8 cellular contexts compared by ENCODE assay signal in the genomic region with DNA sequence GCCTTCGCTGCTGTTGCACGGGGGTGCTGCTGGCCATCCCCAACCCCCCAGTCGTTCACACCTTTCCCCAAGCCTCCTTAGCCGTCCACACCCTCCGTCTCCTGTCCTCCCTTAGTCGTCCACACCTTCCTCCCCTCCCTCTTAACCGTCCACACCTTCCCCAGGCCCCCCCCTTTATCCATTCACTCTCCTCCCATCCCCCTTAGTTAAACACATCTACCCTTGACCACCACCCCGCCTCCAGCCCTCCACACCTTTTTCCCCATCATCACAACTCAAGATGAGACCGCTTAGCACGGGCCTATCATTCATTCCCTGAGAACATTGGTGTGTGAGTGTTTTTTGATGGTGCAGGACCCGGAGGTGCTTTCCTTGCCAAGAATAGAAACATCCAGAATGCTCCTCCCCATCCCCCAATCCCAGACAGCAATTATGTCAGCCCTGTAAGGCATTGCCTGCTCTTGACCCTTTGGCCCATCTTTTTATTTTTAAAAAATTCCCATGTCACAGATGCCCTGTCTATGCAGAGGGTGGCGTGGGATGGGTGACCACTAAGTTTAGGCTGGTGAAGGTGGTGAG. TPM values are rescaled to one million over a fixed set of nuclear protein-coding genes. Genes with fewer than 3 reads are reported as not detected.
DNase-seq lines count a peak whose midpoint lies in the region; TF ChIP-seq lines count a peak whose summit lies in the region.

No MANE protein-coding gene starts in this region.

- no peak for TF ChIP-seq CTCF in SU-DHL-6 (IDR thresholded peaks at IDR 0.05; ENCODE audit: insufficient read depth, low read length, poor library complexity, severe bottlenecking)
- no peak for TF ChIP-seq CTCF in fibroblast of lung (conservative IDR thresholded peaks at IDR 0.05 in 1 of 2, IDR thresholded peaks at IDR 0.05 in 1 of 2; ENCODE audit: low read depth in 1 of 2, low read length in 2 of 2)
- TF ChIP-seq CTCF in osteoblast (IDR thresholded peaks at IDR 0.05; ENCODE audit: extremely low read depth, low read depth, low read length): no peak

- H3K4me2 ChIP-seq in SU-DHL-6 (ENCODE audit: low read depth, low read length, poor library complexity, severe bottlenecking) (peak overlapping the region; percentile 67), fibroblast of lung (ENCODE audit: extremely low read depth, insufficient read depth, low read length) (peak overlapping the region; percentile 79), osteoblast (ENCODE audit: insufficient read depth, low read length) (peak overlapping the region; percentile 90)

- H3K27me3 ChIP-seq in SU-DHL-6 (ENCODE audit: low read length): no peaks in the 10 kb centered on the region
- no peaks in the 10 kb centered on the region for H3K27me3 ChIP-seq in fibroblast of lung (ENCODE audit: control insufficient read depth, insufficient read depth, low read length)
- no peaks in the 10 kb centered on the region for H3K27me3 ChIP-seq in osteoblast (ENCODE audit: insufficient read depth, low read length)

- H3K4me3 ChIP-seq in SU-DHL-6 (ENCODE audit: insufficient read depth, low read length, poor library complexity, severe bottlenecking) (peak overlapping the region; percentile 79), fibroblast of lung (replicated peaks in 1 of 4; ENCODE audit: control extremely low read depth in 1 of 4, insufficient read depth in 1 of 4, low read depth in 3 of 4, low read length in 4 of 4) (peak overlapping the region; percentile 65 to 87 (median 78)), osteoblast (ENCODE audit: insufficient read depth, low read length) (peak overlapping the region; percentile 87)

- DNase-seq in NCI-H1105 (lab: John Stamatoyannopoulos, UW): peak; percentile 6
- no peak for DNase-seq in NCI-H1105 treated with DMSO at 0.1 percent for 48 hours (lab: John Stamatoyannopoulos, UW)
- DNase-seq in fibroblast of lung (ENCODE audit: low read depth in 2 of 2): no peak
- DNase-seq in osteoblast (ENCODE audit: insufficient read length, low spot score, missing footprints): peak; percentile 76
- no peak for DNase-seq in SK-N-DZ (ENCODE audit: low spot score)
- no peak for DNase-seq in posterior vena cava (ENCODE audit: low spot score)
- DNase-seq in AG20443 (ENCODE audit: low spot score): no peak

- H4K20me1 ChIP-seq in SU-DHL-6 (ENCODE audit: low read depth, low read length) (peaks cover 6% of the 10 kb centered on the region; the same call in 1 of the 2 replicates), fibroblast of lung (ENCODE audit: control insufficient read depth, extremely low read depth, insufficient read depth, low read length) (no peaks in the 10 kb centered on the region), osteoblast (ENCODE audit: insufficient read depth, low read length) (peaks cover 49% of the 10 kb centered on the region)

- no peaks in the 10 kb centered on the region for H3K9me2 ChIP-seq in SU-DHL-6 (replicated peaks; ENCODE audit: insufficient read depth, low read length)

- no peaks in the 10 kb centered on the region for H3K9me3 ChIP-seq in SU-DHL-6 (ENCODE audit: insufficient read depth, low read length)
- no peaks in the 10 kb centered on the region for H3K9me3 ChIP-seq in fibroblast of lung (ENCODE audit: control insufficient read depth, insufficient read depth, low read depth, low read length)
- no peaks in the 10 kb centered on the region for H3K9me3 ChIP-seq in osteoblast (ENCODE audit: low read depth, low read length)

- H3K36me3 ChIP-seq in SU-DHL-6 (ENCODE audit: low read length): no peaks in the 10 kb centered on the region; the same call in 1 of the 2 replicates
- no peaks in the 10 kb centered on the region for H3K36me3 ChIP-seq in fibroblast of lung (ENCODE audit: control insufficient read depth, insufficient read depth, low read length)
- no peaks in the 10 kb centered on the region for H3K36me3 ChIP-seq in osteoblast (ENCODE audit: insufficient read depth, low read length)

- H3F3A ChIP-seq in SU-DHL-6 (ENCODE audit: insufficient read depth): peaks cover 20% of the 10 kb centered on the region; the same call in 1 of the 2 replicates

- H3K4me1 ChIP-seq in fibroblast of lung (ENCODE audit: control insufficient read depth, extremely low read depth, insufficient read depth, low read length): peaks cover 3% of the 10 kb centered on the region
- H3K4me1 ChIP-seq in osteoblast (ENCODE audit: insufficient read depth, low read length): peaks cover 18% of the 10 kb centered on the region

- H3K9ac ChIP-seq in SU-DHL-6 (ENCODE audit: low read length) (peak overlapping the region; percentile 68), fibroblast of lung (ENCODE audit: insufficient read depth, low read length) (peak overlapping the region; percentile 79)

- peaks cover 38% of the 10 kb centered on the region for H3K79me2 ChIP-seq in SU-DHL-6 (ENCODE audit: insufficient read depth, low read length)
- peaks cover 55% of the 10 kb centered on the region for H3K79me2 ChIP-seq in fibroblast of lung (ENCODE audit: control insufficient read depth, insufficient read depth, low read length)
- peaks cover 54% of the 10 kb centered on the region for H3K79me2 ChIP-seq in osteoblast (ENCODE audit: insufficient read depth, low read length)

- intact Hi-C loops in posterior vena cava (cut with DNase I): loop anchor here in 1 of 2 donors (5.0 kb wide), 1 partner anchor 58 kb away; no protein-coding TSS in a partner anchor

- H2AFZ ChIP-seq in SU-DHL-6 (ENCODE audit: low read depth, low read length, severe bottlenecking) (no peak overlapping the region), fibroblast of lung (ENCODE audit: low read length) (no peak overlapping the region), osteoblast (ENCODE audit: low read length) (peak overlapping the region; percentile 23)

- H3K27ac ChIP-seq in SU-DHL-6 (ENCODE audit: low read depth, low read length) (no peak overlapping the region), fibroblast of lung (ENCODE audit: insufficient read depth, low read length) (peak overlapping the region; percentile 66), osteoblast (ENCODE audit: low read depth, low read length) (peak overlapping the region; percentile 19)

RNA-seq across cellular contexts. Expression of gene TENT4B, which starts 1.4 kb away (rescaled TPM):
- total RNA-seq in fibroblast of lung (11.0 and 12.2 TPM in 2 replicates), osteoblast (8.5 and 10.1 TPM in 2 replicates), posterior vena cava (10 to 100 TPM; 13.4 to 15.0 TPM)
- 11.1 and 12.3 TPM in 2 replicates for polyA plus RNA-seq in fibroblast of lung
- polyA plus RNA-seq in fibroblast of lung (2012): 6.7 TPM in 2 replicates
- 4.0 and 6.1 TPM in 2 replicates for polyA minus RNA-seq in fibroblast of lung (ENCODE audit: low replicate concordance)
- polyA plus RNA-seq in SK-N-DZ (2014; cell fraction: cytosol; rRNA removed): 8.1 and 8.7 TPM in 2 replicates
- 6.9 and 8.7 TPM in 2 replicates for polyA plus RNA-seq in SK-N-DZ (2014; cell fraction: nucleus; rRNA removed)

Comparison
In these comparisons a context has a peak if more than half of its experiments do, and no peak if none do; other contexts are left out.
1. DNase-seq: peak in NCI-H1105 (single experiment) and osteoblast (single experiment); none in NCI-H1105 treated with DMSO at 0.1 percent for 48 hours (single experiment), fibroblast of lung (0 of 2), SK-N-DZ (single experiment), posterior vena cava (single experiment) and AG20443 (single experiment).
2. Peak in every context shown above with its lines, with median percentiles within 50 percentile points of each other: H3K4me2 ChIP-seq and H3K4me3 ChIP-seq.